In the genomic region with DNA sequence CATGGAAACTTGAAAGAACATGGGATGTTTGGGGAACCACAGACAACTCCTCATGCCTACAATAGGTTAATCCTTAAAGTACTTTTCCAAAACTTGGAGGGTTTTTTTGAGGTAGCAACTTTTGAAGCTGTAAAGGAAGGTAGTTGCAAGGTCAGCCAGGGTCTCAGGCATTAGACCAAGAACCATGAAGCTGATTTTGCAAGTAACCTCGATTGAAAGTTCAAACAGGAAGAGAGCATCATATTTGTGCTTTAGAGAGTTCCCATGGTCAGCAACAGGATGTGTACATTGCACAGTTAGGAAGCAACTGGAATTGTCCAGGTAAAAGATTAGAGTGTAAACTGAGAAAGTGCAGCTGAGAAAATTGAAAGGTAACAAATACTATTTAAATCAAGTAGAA, we compare ENCODE assay signal across 1 cellular context.
TF ChIP-seq lines count a peak whose summit lies in the region.

No MANE protein-coding gene starts in this region.

TF ChIP-seq in HepG2, 621 proteins besides CTCF, POLR2A, EP300 and RAD21 (continued from another document and continues in another):
- TF ChIP-seq TFDP1 (CRISPR knock-in tag; IDR thresholded peaks at IDR 0.05; ENCODE audit: borderline replicate concordance): no peak
- no peak for TF ChIP-seq ARNT2 (CRISPR knock-in tag; IDR thresholded peaks at IDR 0.05; ENCODE audit: low read depth)
- no peak for TF ChIP-seq ZNF816 (CRISPR knock-in tag; IDR thresholded peaks at IDR 0.05; ENCODE audit: borderline replicate concordance)
- TF ChIP-seq ZNF264 (CRISPR knock-in tag; IDR thresholded peaks at IDR 0.05): 0 out of 2 replicates have a peak, but pooled peaks have one; percentile 37
- TF ChIP-seq ZNF160 (CRISPR knock-in tag; IDR thresholded peaks at IDR 0.05): no peak
- TF ChIP-seq SALL1 (CRISPR knock-in tag; IDR thresholded peaks at IDR 0.05): peak; percentile 52; the same call in 1 of the 2 replicates
- no peak for TF ChIP-seq GZF1 (CRISPR knock-in tag; IDR thresholded peaks at IDR 0.05)
- TF ChIP-seq ZFP41 (CRISPR knock-in tag; IDR thresholded peaks at IDR 0.05; ENCODE audit: borderline replicate concordance): no peak
- peak; percentile 69; the same call in 1 of the 2 replicates for TF ChIP-seq TARDBP (CRISPR knock-in tag; IDR thresholded peaks at IDR 0.05)
- no peak for TF ChIP-seq HDAC6 (IDR thresholded peaks at IDR 0.05; ENCODE audit: low read depth, low read length)
- TF ChIP-seq, protein P1, sequence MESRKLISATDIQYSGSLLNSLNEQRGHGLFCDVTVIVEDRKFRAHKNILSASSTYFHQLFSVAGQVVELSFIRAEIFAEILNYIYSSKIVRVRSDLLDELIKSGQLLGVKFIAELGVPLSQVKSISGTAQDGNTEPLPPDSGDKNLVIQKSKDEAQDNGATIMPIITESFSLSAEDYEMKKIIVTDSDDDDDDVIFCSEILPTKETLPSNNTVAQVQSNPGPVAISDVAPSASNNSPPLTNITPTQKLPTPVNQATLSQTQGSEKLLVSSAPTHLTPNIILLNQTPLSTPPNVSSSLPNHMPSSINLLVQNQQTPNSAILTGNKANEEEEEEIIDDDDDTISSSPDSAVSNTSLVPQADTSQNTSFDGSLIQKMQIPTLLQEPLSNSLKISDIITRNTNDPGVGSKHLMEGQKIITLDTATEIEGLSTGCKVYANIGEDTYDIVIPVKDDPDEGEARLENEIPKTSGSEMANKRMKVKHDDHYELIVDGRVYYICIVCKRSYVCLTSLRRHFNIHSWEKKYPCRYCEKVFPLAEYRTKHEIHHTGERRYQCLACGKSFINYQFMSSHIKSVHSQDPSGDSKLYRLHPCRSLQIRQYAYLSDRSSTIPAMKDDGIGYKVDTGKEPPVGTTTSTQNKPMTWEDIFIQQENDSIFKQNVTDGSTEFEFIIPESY (CRISPR knock-in tag; IDR thresholded peaks at IDR 0.05): no peak
- TF ChIP-seq NR2F6 (IDR thresholded peaks at IDR 0.05): 0 out of 2 replicates have a peak, but pooled peaks have one; percentile 12
- peak; percentile 69 for TF ChIP-seq NR2F6 (CRISPR knock-in tag; IDR thresholded peaks at IDR 0.05)
- no peak for TF ChIP-seq ZNF782 (CRISPR knock-in tag; IDR thresholded peaks at IDR 0.05; ENCODE audit: borderline replicate concordance)
- TF ChIP-seq NFIC (IDR thresholded peaks at IDR 0.05; ENCODE audit: low read length): peak; percentile 39; the same call in 1 of the 2 replicates
- TF ChIP-seq MAFK (conservative IDR thresholded peaks at IDR 0.05 in 1 of 2, IDR thresholded peaks at IDR 0.05 in 1 of 2; ENCODE audit: low read length in 2 of 2): no peak
- TF ChIP-seq, protein P2, sequence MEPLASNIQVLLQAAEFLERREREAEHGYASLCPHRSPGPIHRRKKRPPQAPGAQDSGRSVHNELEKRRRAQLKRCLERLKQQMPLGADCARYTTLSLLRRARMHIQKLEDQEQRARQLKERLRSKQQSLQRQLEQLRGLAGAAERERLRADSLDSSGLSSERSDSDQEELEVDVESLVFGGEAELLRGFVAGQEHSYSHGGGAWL (CRISPR knock-in tag; IDR thresholded peaks at IDR 0.05): no peak
- TF ChIP-seq ZNF841 (CRISPR knock-in tag; IDR thresholded peaks at IDR 0.05; ENCODE audit: borderline replicate concordance): no peak
- peak; percentile 36; the same call in 1 of the 2 replicates for TF ChIP-seq KAT8 (CRISPR knock-in tag; IDR thresholded peaks at IDR 0.05)
- TF ChIP-seq, protein P3, sequence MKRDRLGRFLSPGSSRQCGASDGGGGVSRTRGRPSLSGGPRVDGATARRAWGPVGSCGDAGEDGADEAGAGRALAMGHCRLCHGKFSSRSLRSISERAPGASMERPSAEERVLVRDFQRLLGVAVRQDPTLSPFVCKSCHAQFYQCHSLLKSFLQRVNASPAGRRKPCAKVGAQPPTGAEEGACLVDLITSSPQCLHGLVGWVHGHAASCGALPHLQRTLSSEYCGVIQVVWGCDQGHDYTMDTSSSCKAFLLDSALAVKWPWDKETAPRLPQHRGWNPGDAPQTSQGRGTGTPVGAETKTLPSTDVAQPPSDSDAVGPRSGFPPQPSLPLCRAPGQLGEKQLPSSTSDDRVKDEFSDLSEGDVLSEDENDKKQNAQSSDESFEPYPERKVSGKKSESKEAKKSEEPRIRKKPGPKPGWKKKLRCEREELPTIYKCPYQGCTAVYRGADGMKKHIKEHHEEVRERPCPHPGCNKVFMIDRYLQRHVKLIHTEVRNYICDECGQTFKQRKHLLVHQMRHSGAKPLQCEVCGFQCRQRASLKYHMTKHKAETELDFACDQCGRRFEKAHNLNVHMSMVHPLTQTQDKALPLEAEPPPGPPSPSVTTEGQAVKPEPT (CRISPR knock-in tag; IDR thresholded peaks at IDR 0.05; ENCODE audit: low read depth): no peak
- TF ChIP-seq NR2F1 (CRISPR knock-in tag; IDR thresholded peaks at IDR 0.05): no peak
- no peak for TF ChIP-seq TOPORS (CRISPR knock-in tag; IDR thresholded peaks at IDR 0.05)
- no peak for TF ChIP-seq SOX6 (IDR thresholded peaks at IDR 0.05)
- TF ChIP-seq SOX6 (CRISPR knock-in tag; IDR thresholded peaks at IDR 0.05): peak; percentile 37; the same call in 1 of the 2 replicates
- no peak for TF ChIP-seq ETV6 (CRISPR knock-in tag; conservative IDR thresholded peaks at IDR 0.05)
- peak; percentile 95 for TF ChIP-seq ELF3 (CRISPR knock-in tag; IDR thresholded peaks at IDR 0.05)
- TF ChIP-seq ELF1 (CRISPR knock-in tag; IDR thresholded peaks at IDR 0.05): peak; percentile 36; the same call in 1 of the 2 replicates
- TF ChIP-seq BRD4 (CRISPR knock-in tag; IDR thresholded peaks at IDR 0.05): no peak
- TF ChIP-seq HNF1B (CRISPR knock-in tag; IDR thresholded peaks at IDR 0.05): peak; percentile 74
- no peak for TF ChIP-seq RFX5 (IDR thresholded peaks at IDR 0.05; ENCODE audit: low read depth, low read length)
- TF ChIP-seq SIN3A (IDR thresholded peaks at IDR 0.05; ENCODE audit: borderline replicate concordance, low read depth, low read length): no peak
- TF ChIP-seq NFYC (CRISPR knock-in tag; IDR thresholded peaks at IDR 0.05): no peak
- no peak for TF ChIP-seq TAF15 (IDR thresholded peaks at IDR 0.05; ENCODE audit: low read depth, low read length, poor library complexity, severe bottlenecking)
- TF ChIP-seq RELA (CRISPR knock-in tag; IDR thresholded peaks at IDR 0.05): no peak
- TF ChIP-seq, protein P4, sequence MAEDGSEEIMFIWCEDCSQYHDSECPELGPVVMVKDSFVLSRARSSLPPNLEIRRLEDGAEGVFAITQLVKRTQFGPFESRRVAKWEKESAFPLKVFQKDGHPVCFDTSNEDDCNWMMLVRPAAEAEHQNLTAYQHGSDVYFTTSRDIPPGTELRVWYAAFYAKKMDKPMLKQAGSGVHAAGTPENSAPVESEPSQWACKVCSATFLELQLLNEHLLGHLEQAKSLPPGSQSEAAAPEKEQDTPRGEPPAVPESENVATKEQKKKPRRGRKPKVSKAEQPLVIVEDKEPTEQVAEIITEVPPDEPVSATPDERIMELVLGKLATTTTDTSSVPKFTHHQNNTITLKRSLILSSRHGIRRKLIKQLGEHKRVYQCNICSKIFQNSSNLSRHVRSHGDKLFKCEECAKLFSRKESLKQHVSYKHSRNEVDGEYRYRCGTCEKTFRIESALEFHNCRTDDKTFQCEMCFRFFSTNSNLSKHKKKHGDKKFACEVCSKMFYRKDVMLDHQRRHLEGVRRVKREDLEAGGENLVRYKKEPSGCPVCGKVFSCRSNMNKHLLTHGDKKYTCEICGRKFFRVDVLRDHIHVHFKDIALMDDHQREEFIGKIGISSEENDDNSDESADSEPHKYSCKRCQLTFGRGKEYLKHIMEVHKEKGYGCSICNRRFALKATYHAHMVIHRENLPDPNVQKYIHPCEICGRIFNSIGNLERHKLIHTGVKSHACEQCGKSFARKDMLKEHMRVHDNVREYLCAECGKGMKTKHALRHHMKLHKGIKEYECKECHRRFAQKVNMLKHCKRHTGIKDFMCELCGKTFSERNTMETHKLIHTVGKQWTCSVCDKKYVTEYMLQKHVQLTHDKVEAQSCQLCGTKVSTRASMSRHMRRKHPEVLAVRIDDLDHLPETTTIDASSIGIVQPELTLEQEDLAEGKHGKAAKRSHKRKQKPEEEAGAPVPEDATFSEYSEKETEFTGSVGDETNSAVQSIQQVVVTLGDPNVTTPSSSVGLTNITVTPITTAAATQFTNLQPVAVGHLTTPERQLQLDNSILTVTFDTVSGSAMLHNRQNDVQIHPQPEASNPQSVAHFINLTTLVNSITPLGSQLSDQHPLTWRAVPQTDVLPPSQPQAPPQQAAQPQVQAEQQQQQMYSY (CRISPR knock-in tag; IDR thresholded peaks at IDR 0.05): no peak
- TF ChIP-seq XBP1 (CRISPR knock-in tag; IDR thresholded peaks at IDR 0.05): no peak
- no peak for TF ChIP-seq ZNF431 (CRISPR knock-in tag; IDR thresholded peaks at IDR 0.05; ENCODE audit: borderline replicate concordance, low read depth)
- TF ChIP-seq PRPF4 (IDR thresholded peaks at IDR 0.05; ENCODE audit: low read depth, low read length, poor library complexity, severe bottlenecking): no peak
- no peak for TF ChIP-seq TSC22D2 (CRISPR knock-in tag; IDR thresholded peaks at IDR 0.05; ENCODE audit: borderline replicate concordance)
- TF ChIP-seq ZNF746 (CRISPR knock-in tag; IDR thresholded peaks at IDR 0.05): no peak
- no peak for TF ChIP-seq YEATS2 (CRISPR knock-in tag; IDR thresholded peaks at IDR 0.05; ENCODE audit: borderline replicate concordance)
- TF ChIP-seq AKAP8 (CRISPR knock-in tag; IDR thresholded peaks at IDR 0.05): no peak
- no peak for TF ChIP-seq ZBTB21 (CRISPR knock-in tag; IDR thresholded peaks at IDR 0.05)
- TF ChIP-seq DR1 (CRISPR knock-in tag; IDR thresholded peaks at IDR 0.05): no peak
- TF ChIP-seq FIP1L1 (IDR thresholded peaks at IDR 0.05; ENCODE audit: borderline replicate concordance, insufficient read depth, low read depth, low read length): no peak
- TF ChIP-seq DNMT3B (CRISPR knock-in tag; conservative IDR thresholded peaks at IDR 0.05): no peak
- no peak for TF ChIP-seq ZNF598 (CRISPR knock-in tag; IDR thresholded peaks at IDR 0.05; ENCODE audit: borderline replicate concordance)
- TF ChIP-seq NFIB (CRISPR knock-in tag; IDR thresholded peaks at IDR 0.05; ENCODE audit: borderline replicate concordance): no peak
- no peak for TF ChIP-seq ATRX (CRISPR knock-in tag; IDR thresholded peaks at IDR 0.05; ENCODE audit: borderline replicate concordance)
- no peak for TF ChIP-seq ZBTB4 (CRISPR knock-in tag; IDR thresholded peaks at IDR 0.05; ENCODE audit: borderline replicate concordance)
- no peak for TF ChIP-seq HNRNPUL1 (IDR thresholded peaks at IDR 0.05; ENCODE audit: low read depth, low read length)
- no peak for TF ChIP-seq NFRKB (IDR thresholded peaks at IDR 0.05)
- no peak for TF ChIP-seq KAT7 (CRISPR knock-in tag; IDR thresholded peaks at IDR 0.05; ENCODE audit: borderline replicate concordance)
- TF ChIP-seq RBM22 (optimal IDR thresholded peaks at IDR 0.05; ENCODE audit: low read length): no peak
- TF ChIP-seq ZNF34 (CRISPR knock-in tag; IDR thresholded peaks at IDR 0.05; ENCODE audit: borderline replicate concordance): no peak
- peak; percentile 25; the same call in 1 of the 2 replicates for TF ChIP-seq GATA4 (IDR thresholded peaks at IDR 0.05; ENCODE audit: borderline replicate concordance, low read depth)
- TF ChIP-seq IRX3 (CRISPR knock-in tag; IDR thresholded peaks at IDR 0.05; ENCODE audit: borderline replicate concordance, low read depth): no peak
